In the genomic region with DNA sequence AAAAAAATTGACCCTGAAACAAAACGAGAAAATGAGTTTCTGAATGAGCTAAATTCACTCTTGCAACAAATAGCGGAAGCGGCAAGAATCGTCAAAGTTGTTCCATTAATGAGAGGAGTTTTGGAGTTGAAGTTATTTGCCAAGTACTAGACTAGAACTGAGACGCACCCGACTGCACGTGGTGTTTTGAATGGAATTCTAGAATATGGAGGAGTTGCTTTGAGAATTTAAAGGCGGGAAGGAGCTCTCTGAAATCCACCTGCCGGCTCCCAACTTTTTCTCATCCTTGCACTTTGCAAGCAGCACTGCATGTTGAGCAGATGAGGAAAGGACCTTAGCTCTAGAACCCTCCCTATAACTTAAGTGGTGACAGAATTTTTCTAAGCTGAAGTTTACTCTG, we compare ENCODE assay signal across 9 cellular contexts. TPM values are rescaled to one million over a fixed set of nuclear protein-coding genes. Genes with fewer than 3 reads are reported as not detected.
"Had no signal": no experiment of that assay in that cellular context is flagged by ENCODE, and none has a peak within 500 bp of the region (broad histone marks: within the 10 kb centered on the region; RNA-seq: fewer than 3 reads in every experiment).

No MANE protein-coding gene starts in this region.

- FAIRE-seq: G401.6, GM12878, GM12891, GM12892, GM18507, GM19239 had no signal

- DNase-seq: GDM1, GF-D8 had no signal

- ATAC-seq: GM12878 had no signal

- H3K4me3 ChIP-seq: GM12878 had no signal

RNA-seq across cellular contexts. Expression of a gene that starts 23.2 kb away (rescaled TPM):
- total RNA-seq: G401, GM12878 had no signal
- polyA plus RNA-seq: GM12878 had no signal
